ENCODE assay signal across 8 cellular contexts in genomic region chr10:103968441-103969391, GRCh38. TPM values are rescaled to one million over a fixed set of nuclear protein-coding genes. Genes with fewer than 3 reads are reported as not detected.
DNase-seq lines count a peak whose midpoint lies in the region; ATAC-seq and TF ChIP-seq lines count a peak whose summit lies in the region.

No MANE protein-coding gene starts in this region.

- in situ Hi-C loops in GM13977 (cut with MboI; ENCODE audit: low pct_unique_long_range_greater_than_20kb, low sequenced_read_pairs, unreplicated experiment), result no loop called here

- peaks cover 0 to 59% (median 39%) of the 10 kb centered on the region in 9 donors for H3K4me1 ChIP-seq in heart right ventricle
- H3K4me1 ChIP-seq in aorta (ENCODE audit: control insufficient read depth in 1 of 2, insufficient read depth in 2 of 2, low read length in 2 of 2), result peaks cover 0 to 4% of the 10 kb centered on the region in 2 donors

- H3K27me3 ChIP-seq in heart right ventricle (no peaks in the 10 kb centered on the region), aorta (ENCODE audit: control insufficient read depth in 1 of 2, insufficient read depth in 2 of 2, low read length in 1 of 2) (no peaks in the 10 kb centered on the region)

- H3K27ac ChIP-seq in heart right ventricle (peak overlapping the region in 8 of 10 donors; percentile 49 to 98 (median 97)), aorta (ENCODE audit: low read depth in 1 of 2, low read length in 2 of 2) (no peak overlapping the region)

- H3K4me3 ChIP-seq in heart right ventricle (peak overlapping the region; percentile 69 to 95 (median 86)), aorta (ENCODE audit: low read length in 2 of 2) (peak overlapping the region; percentile 87 to 100)

- TF ChIP-seq CTCF in heart right ventricle (IDR thresholded peaks at IDR 0.05) (no peak), GM13977 (IDR thresholded peaks at IDR 0.05; ENCODE audit: extremely low read depth, insufficient read depth, missing control alignments) (no peak)

- DNase-seq in heart right ventricle (no peak), Right ventricle myocardium superior (no peak), astrocyte of the hippocampus (ENCODE audit: low read depth, low spot score) (peak; percentile 5), lung microvascular endothelial cell (ENCODE audit: low read depth in 2 of 2) (peak; percentile 8 to 44), aorta (no peak), GM13977 (ENCODE audit: low spot score) (no peak)
- no peak for DNase-seq in activated CD4-positive, alpha-beta T cell treated with anti-CD3 and anti-CD28 coated beads for 4 hours

- WGBS in heart right ventricle, 2 donors, result 40 to 42% methylated on average over 19 to 22 of the region's 23 CpGs
- 54 to 56% methylated on average over 19 to 23 of the region's 23 CpGs for WGBS in aorta, 2 donors

- H3K9me3 ChIP-seq in heart right ventricle (no peaks in the 10 kb centered on the region), aorta (ENCODE audit: control insufficient read depth, low read length) (no peaks in the 10 kb centered on the region)

- H3K36me3 ChIP-seq in heart right ventricle (no peaks in the 10 kb centered on the region), aorta (ENCODE audit: control insufficient read depth in 1 of 2, insufficient read depth in 2 of 2, low read length in 1 of 2) (no peaks in the 10 kb centered on the region)

- intact Hi-C loops in heart right ventricle (cut with DNase I), result loop anchor here in 7 of 10 donors (5.0 kb wide), 5 partner anchors 46 to 154 kb away; partner anchors contain the start of genes STN1 (in 3 of the 7) and SFR1 (in 2 of the 7)
- intact Hi-C loops in Right ventricle myocardium superior (cut with DNase I), result loop anchor here (10.0 kb wide), 1 partner anchor 156 kb away; the partner anchor contains the start of gene SFR1
- intact Hi-C loops in aorta (cut with DNase I), result loop anchor here (5.0 kb wide), 1 partner anchor 81 kb away; no protein-coding TSS in a partner anchor

- peak in 1 of 8 donors; percentile 23 for ATAC-seq in heart right ventricle
- no peak for ATAC-seq in Right ventricle myocardium superior (ENCODE audit: poor library complexity)
- no peak for ATAC-seq in aorta (ENCODE audit: low FRiP score)
- no peak for ATAC-seq in GM19463 (IDR thresholded peaks at IDR 0.05; ENCODE audit: unreplicated experiment)

RNA-seq across cellular contexts. Expression of gene SLK, which starts 1.8 kb away (rescaled TPM):
- total RNA-seq in heart right ventricle, result 10 to 100 TPM; 30.4 to 63.6 (median 44.2) TPM
- 10 to 100 TPM; 11.3 to 14.8 TPM for polyA plus RNA-seq in heart right ventricle
- total RNA-seq in Right ventricle myocardium superior, result 28.1 TPM
- 41.4 and 70.4 TPM in 2 replicates for total RNA-seq in lung microvascular endothelial cell
- 10 to 100 TPM; 47.0 to 50.2 TPM for total RNA-seq in aorta
- polyA plus RNA-seq in aorta, result 10 to 100 TPM; 16.0 to 19.7 TPM

RNA-seq across cellular contexts. Expression of gene STN1, which starts 50.7 kb away (rescaled TPM):
- total RNA-seq in heart right ventricle (10 to 100 TPM; 24.7 to 38.7 (median 31.4) TPM), Right ventricle myocardium superior (29.7 TPM), lung microvascular endothelial cell (24.2 and 31.0 TPM in 2 replicates), aorta (10 to 100 TPM; 20.3 to 24.2 TPM)
- polyA plus RNA-seq in heart right ventricle (10 to 100 TPM; 16.5 to 38.0 TPM), aorta (10 to 100 TPM; 16.9 to 20.8 TPM)

Comparison
In these comparisons a context has a peak if more than half of its experiments do, and no peak if none do; other contexts are left out.
1. DNase-seq: peak in astrocyte of the hippocampus (single experiment) and lung microvascular endothelial cell (2 of 2); none in heart right ventricle (0 of 2), Right ventricle myocardium superior (single experiment), aorta (0 of 2), GM13977 (single experiment) and activated CD4-positive, alpha-beta T cell treated with anti-CD3 and anti-CD28 coated beads for 4 hours (0 of 2).
2. H3K27ac ChIP-seq: peak in heart right ventricle (8 of 10); none in aorta (0 of 2).